In the genomic region with DNA sequence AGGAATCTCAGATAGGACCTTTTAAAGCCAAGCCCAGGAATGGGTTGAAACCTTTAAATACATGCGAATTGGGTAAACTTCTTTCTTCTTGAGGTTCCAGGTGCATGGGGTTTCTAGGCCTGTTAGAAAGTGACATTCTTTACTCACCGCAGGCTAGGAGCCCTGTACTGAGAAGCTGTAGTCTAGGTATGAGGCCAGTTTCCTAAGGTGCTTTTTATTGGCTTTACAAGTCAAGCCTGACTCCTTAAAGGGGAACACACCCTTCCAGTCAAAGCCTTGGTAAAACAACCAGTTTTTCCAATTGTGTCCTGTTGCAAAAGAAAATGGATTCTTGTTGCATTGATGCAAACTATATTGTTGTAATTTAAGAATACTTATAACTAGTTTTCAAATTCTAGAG, we compare ENCODE assay signal across 13 cellular contexts.
A peak's percentile ranks its signal among the peaks of the same experiment; 100 is the strongest.
DNase-seq lines count a peak whose midpoint lies in the region; ATAC-seq, FAIRE-seq and TF ChIP-seq lines count a peak whose summit lies in the region.
"Had no signal": no experiment of that assay in that cellular context is flagged by ENCODE, and none has a peak within 500 bp of the region (broad histone marks: within the 10 kb centered on the region; RNA-seq: fewer than 3 reads in every experiment).

No MANE protein-coding gene starts in this region.

- 0 out of 2 replicates have a peak overlapping the region, but pooled peaks have one; percentile 49 for H3K9ac ChIP-seq in GM12878 (ENCODE audit: control insufficient read depth, insufficient read depth, low read length)

- CTCF ChIA-PET in GM12878 (lab: Yijun Ruan, JAX), result interaction anchor here (0.7 to 8.1 kb wide), 22 partner anchors 10 to 666 kb away, joined by 3 to 195 read pairs (median 10); a partner anchor contains a TSS

- TF ChIP-seq POLR2A in GM12892 (IDR thresholded peaks at IDR 0.05; ENCODE audit: low read depth, low read length) (no peak), GM12878 (IDR thresholded peaks at IDR 0.05; ENCODE audit: low read depth, low read length) (no peak)

- no peaks in the 10 kb centered on the region for H3K79me2 ChIP-seq in GM12878 (ENCODE audit: control insufficient read depth, insufficient read depth, low read length)

- intact Hi-C loops in GM12878 (cut with micrococcal nuclease; ENCODE audit: unreplicated experiment), result loop anchor here (1.0 to 10.0 kb wide), 3 partner anchors 76 to 380 kb away; a partner anchor contains a TSS

- H4K20me1 ChIP-seq in GM12878 (ENCODE audit: control insufficient read depth, insufficient read depth), result no peaks in the 10 kb centered on the region

- H3K9me3 ChIP-seq in GM12878 (replicated peaks; ENCODE audit: control insufficient read depth, insufficient read depth, low read length), result no peaks in the 10 kb centered on the region

- no peaks in the 10 kb centered on the region for H3K36me3 ChIP-seq in GM12878 (ENCODE audit: control insufficient read depth in 2 of 2, insufficient read depth in 2 of 2, low read length in 1 of 2)

- ATAC-seq in GM19468 (IDR thresholded peaks at IDR 0.05; ENCODE audit: extremely low read depth, unreplicated experiment) (peak; percentile 90), HG03039 (IDR thresholded peaks at IDR 0.05; ENCODE audit: unreplicated experiment) (peak; percentile 87), GM12878 (peak; percentile 95)
- ATAC-seq: effector memory CD8-positive, alpha-beta T cell; T-helper 17 cell had no signal

- peak overlapping the region; percentile 23; the same call in 1 of the 2 replicates for H3K4me3 ChIP-seq in GM12878
- H3K4me3 ChIP-seq: smooth muscle cell had no signal

- in situ Hi-C loops in GM12878 (cut with MboI), result no loop called here

- peak overlapping the region; percentile 80 for H3K4me2 ChIP-seq in GM12878 (ENCODE audit: control insufficient read depth, insufficient read depth)
- H3K4me2 ChIP-seq: smooth muscle cell had no signal

- SMC1A ChIA-PET in GM12878 (lab: Charles Lee; ENCODE audit: uncharacterized antibody, unreplicated experiment), result interaction anchor here (0.7 to 5.7 kb wide), 39 partner anchors 8 to 668 kb away, joined by 3 to 122 read pairs (median 6); a partner anchor contains a TSS

- no peak for TF ChIP-seq CTCF in GM12878 (IDR thresholded peaks at IDR 0.05 in 2 of 3, conservative IDR thresholded peaks at IDR 0.05 in 1 of 3; ENCODE audit: control insufficient read depth in 2 of 3, extremely low read depth in 1 of 3, insufficient read depth in 1 of 3, low read depth in 3 of 3, low read length in 3 of 3)

- peak overlapping the region; percentile 28; the same call in 1 of the 2 replicates for H2AFZ ChIP-seq in GM12878 (ENCODE audit: control insufficient read depth, low read depth, low read length)

- 74% methylated on average over 2 of the region's 2 CpGs for WGBS in GM12878 (ENCODE audit: insufficient coverage, insufficient replicate concordance, low lambda C conversion rate, missing lambda C conversion rate)

- RAD21 ChIA-PET in GM12878 (lab: Charles Lee; ENCODE audit: unreplicated experiment), result interaction anchor here (0.7 to 5.6 kb wide), 21 partner anchors 10 to 666 kb away, joined by 3 to 136 read pairs (median 6); a partner anchor contains a TSS

- POLR2A ChIA-PET in GM12878 (lab: Charles Lee), result interaction anchor here (0.5 to 3.4 kb wide), 6 partner anchors 10 to 201 kb away, joined by 3 to 52 read pairs (median 12); a partner anchor contains a TSS

- DNase-seq in GM12892 (ENCODE audit: insufficient read length) (peak; percentile 33), GM12878 (ENCODE audit: low read depth, low spot score) (peak; percentile 47), 8988T (no peak), NCI-H510A (lab: John Stamatoyannopoulos, UW) (no peak), KG1 (lab: John Stamatoyannopoulos, UW) (no peak), DMS114 treated with DMSO at 0.1 percent for 48 hours (lab: John Stamatoyannopoulos, UW; ENCODE audit: unreplicated experiment) (no peak)
- DNase-seq: activated effector memory CD4-positive, alpha-beta T cell treated with Interleukin-2 at 50 U/mL for 16 hours; effector memory CD8-positive, alpha-beta T cell; NCI-H187; T-helper 17 cell had no signal

- no TSS peak for BruUV-seq in GM12878 (replicated peaks; lab: Mats Ljungman, UMichigan)

- H3K4me1 ChIP-seq in GM12878 (ENCODE audit: control insufficient read depth, insufficient read depth, low read length), result peaks cover 35% of the 10 kb centered on the region

- no peak for TF ChIP-seq EP300 in GM12878 (IDR thresholded peaks at IDR 0.05; ENCODE audit: borderline replicate concordance in 1 of 2, control insufficient read depth in 1 of 2, low read depth in 2 of 2, low read length in 2 of 2)

- peak; percentile 94 for FAIRE-seq in GM12892 (lab: Jason Lieb, UNC)
- peak; percentile 84 for FAIRE-seq in GM12878 (lab: Jason Lieb, UNC)

- no peak for TF ChIP-seq RAD21 in GM12878 (IDR thresholded peaks at IDR 0.05; ENCODE audit: insufficient read depth, low read depth, low read length)

- no peaks in the 10 kb centered on the region for H3K27me3 ChIP-seq in GM12878 (replicated peaks in 1 of 2; ENCODE audit: control insufficient read depth in 2 of 2, insufficient read depth in 2 of 2, low read length in 1 of 2)

- H3K27ac ChIP-seq in GM12878 (ENCODE audit: control insufficient read depth, insufficient read depth), result peak overlapping the region; percentile 75; the same call in 1 of the 2 replicates

TF ChIP-seq in GM12878, 131 proteins besides CTCF, POLR2A, EP300 and RAD21:
- TF ChIP-seq TCF12 (IDR thresholded peaks at IDR 0.05; ENCODE audit: low read depth, low read length) (no peak), ETV6 (conservative IDR thresholded peaks at IDR 0.05 in 1 of 2, IDR thresholded peaks at IDR 0.05 in 1 of 2; ENCODE audit: borderline replicate concordance in 1 of 2, low read depth in 1 of 2) (0 out of 4 replicates have a peak, but pooled peaks of 1 of the 2 experiments have one; percentile 14), CEBPB (IDR thresholded peaks at IDR 0.05; ENCODE audit: borderline replicate concordance in 1 of 2, low read depth in 2 of 2, low read length in 2 of 2) (no peak), NFXL1 (IDR thresholded peaks at IDR 0.05; ENCODE audit: borderline replicate concordance) (no peak), RUNX3 (IDR thresholded peaks at IDR 0.05; ENCODE audit: low read length) (peak; percentile 82), CBFB (IDR thresholded peaks at IDR 0.05; ENCODE audit: low read depth) (0 out of 2 replicates have a peak, but pooled peaks have one; percentile 48), POU2F2 (IDR thresholded peaks at IDR 0.05; ENCODE audit: borderline replicate concordance, low read depth, low read length) (0 out of 3 replicates have a peak, but pooled peaks have one; percentile 17), SUZ12 (IDR thresholded peaks at IDR 0.05; ENCODE audit: unreplicated experiment) (no peak), TAF1 (IDR thresholded peaks at IDR 0.05; ENCODE audit: borderline replicate concordance, low read depth, low read length) (peak; percentile 34; the same call in 1 of the 2 replicates), SMAD1 (IDR thresholded peaks at IDR 0.05; ENCODE audit: low read depth, partially characterized antibody) (no peak), ATF7 (IDR thresholded peaks at IDR 0.05; ENCODE audit: low read depth) (no peak), ZNF274 (IDR thresholded peaks at IDR 0.05; ENCODE audit: insufficient read depth, insufficient read length) (no peak), HCFC1 (IDR thresholded peaks at IDR 0.05; ENCODE audit: low read length) (no peak), IKZF1 (conservative IDR thresholded peaks at IDR 0.05) (no peak; the same call in 1 of the 2 replicates), NFIC (IDR thresholded peaks at IDR 0.05; ENCODE audit: low read depth, low read length) (0 out of 2 replicates have a peak, but pooled peaks have one; percentile 21), PAX5 (IDR thresholded peaks at IDR 0.05; ENCODE audit: borderline replicate concordance, low read depth, low read length) (peak; percentile 46; the same call in 1 of the 2 replicates), PAX8 (IDR thresholded peaks at IDR 0.05) (no peak), IKZF2 (IDR thresholded peaks at IDR 0.05) (peak in 1 of 2 experiments; percentile 45; a peak in 2 of 4 replicates)
- TF ChIP-seq, protein P1, sequence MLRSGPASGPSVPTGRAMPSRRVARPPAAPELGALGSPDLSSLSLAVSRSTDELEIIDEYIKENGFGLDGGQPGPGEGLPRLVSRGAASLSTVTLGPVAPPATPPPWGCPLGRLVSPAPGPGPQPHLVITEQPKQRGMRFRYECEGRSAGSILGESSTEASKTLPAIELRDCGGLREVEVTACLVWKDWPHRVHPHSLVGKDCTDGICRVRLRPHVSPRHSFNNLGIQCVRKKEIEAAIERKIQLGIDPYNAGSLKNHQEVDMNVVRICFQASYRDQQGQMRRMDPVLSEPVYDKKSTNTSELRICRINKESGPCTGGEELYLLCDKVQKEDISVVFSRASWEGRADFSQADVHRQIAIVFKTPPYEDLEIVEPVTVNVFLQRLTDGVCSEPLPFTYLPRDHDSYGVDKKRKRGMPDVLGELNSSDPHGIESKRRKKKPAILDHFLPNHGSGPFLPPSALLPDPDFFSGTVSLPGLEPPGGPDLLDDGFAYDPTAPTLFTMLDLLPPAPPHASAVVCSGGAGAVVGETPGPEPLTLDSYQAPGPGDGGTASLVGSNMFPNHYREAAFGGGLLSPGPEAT (IDR thresholded peaks at IDR 0.05; ENCODE audit: low read depth), result peak; percentile 53; the same call in 1 of the 2 replicates
- TF ChIP-seq, protein P2, sequence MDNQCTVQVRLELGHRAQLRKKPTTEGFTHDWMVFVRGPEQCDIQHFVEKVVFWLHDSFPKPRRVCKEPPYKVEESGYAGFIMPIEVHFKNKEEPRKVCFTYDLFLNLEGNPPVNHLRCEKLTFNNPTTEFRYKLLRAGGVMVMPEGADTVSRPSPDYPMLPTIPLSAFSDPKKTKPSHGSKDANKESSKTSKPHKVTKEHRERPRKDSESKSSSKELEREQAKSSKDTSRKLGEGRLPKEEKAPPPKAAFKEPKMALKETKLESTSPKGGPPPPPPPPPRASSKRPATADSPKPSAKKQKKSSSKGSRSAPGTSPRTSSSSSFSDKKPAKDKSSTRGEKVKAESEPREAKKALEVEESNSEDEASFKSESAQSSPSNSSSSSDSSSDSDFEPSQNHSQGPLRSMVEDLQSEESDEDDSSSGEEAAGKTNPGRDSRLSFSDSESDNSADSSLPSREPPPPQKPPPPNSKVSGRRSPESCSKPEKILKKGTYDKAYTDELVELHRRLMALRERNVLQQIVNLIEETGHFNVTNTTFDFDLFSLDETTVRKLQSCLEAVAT (IDR thresholded peaks at IDR 0.05), result no peak; the same call in 1 of the 2 replicates

Comparison
In these comparisons a context has a peak if more than half of its experiments do, and no peak if none do; other contexts are left out.
1. DNase-seq: peak in GM12892 (single experiment) and GM12878 (single experiment); none in 8988T (single experiment), NCI-H510A (single experiment), KG1 (single experiment) and DMS114 treated with DMSO at 0.1 percent for 48 hours (single experiment).
2. Peak in every context shown above with its lines, with median percentiles within 50 percentile points of each other: ATAC-seq.